8 cellular contexts compared by ENCODE assay signal in the genomic region with DNA sequence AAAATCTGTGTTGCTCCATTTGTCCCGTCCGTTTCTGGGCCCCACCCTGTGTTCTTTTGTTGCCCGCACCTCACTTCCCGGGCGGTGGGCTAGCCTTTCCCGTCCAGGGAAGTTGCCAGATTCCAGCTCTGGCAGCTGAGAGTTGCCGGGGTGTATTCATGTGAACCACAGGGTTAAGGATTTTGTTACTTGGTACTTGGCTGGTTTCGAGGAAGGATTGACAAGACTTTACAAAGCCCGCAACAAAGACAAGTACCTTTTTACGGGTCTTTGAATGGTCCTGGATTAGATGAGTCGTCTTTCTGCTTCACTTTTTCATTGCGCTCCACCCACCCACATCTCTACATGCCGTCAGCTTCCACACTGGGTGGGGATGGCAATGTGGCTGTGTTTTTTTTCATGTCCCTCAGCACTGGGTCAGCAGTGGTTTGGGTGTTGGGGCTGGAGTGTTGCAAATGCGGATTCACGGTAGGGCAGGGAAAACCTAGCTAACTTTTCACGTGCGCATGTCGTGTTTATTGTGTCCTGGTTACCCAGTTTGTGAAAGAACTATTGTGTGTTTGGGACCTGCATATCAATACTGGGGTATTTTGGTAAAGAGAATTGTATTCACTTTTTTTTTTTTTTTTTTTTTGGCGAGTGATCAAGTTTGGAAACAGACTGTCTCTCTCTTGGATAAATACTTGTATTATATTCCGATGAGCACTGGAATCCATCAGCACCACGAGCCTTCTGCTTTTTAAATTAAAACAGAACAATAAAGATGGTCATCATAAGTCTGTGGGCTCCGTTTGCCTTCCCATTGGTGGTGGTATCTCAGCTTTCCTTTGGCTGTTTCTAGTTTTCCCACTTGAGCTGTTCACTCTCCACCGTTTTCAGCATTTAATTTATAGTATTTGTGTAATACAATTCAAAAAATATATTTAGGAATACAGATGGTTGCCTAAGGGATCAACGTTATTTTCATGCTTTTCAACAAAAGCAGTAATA. TPM values are rescaled to one million over a fixed set of nuclear protein-coding genes. Genes with fewer than 3 reads are reported as not detected.
DNase-seq lines count a peak whose midpoint lies in the region; ATAC-seq and TF ChIP-seq lines count a peak whose summit lies in the region.

No MANE protein-coding gene starts in this region.

- peak overlapping the region; percentile 81 for H3K4me3 Mint-ChIP-seq in activated CD4-positive, alpha-beta T cell treated with anti-CD3 and anti-CD28 coated beads for 36 hours
- H3K4me3 Mint-ChIP-seq in activated T-helper 2 cell treated with anti-CD3 and anti-CD28 coated beads, Interferon-gamma antibody, Interleukin-2, Interleukin-4, amounts not matched to agents 10 μg/mL and 5 μg/mL and 100 μg/mL, durations not matched to agents 14 hours and 24 hours and 36 hours (ENCODE audit: low read depth) = peak overlapping the region; percentile 91

- H3K27me3 ChIP-seq in right atrium auricular region = no peaks in the 10 kb centered on the region

- intact Hi-C loops in activated CD4-positive, alpha-beta T cell treated with anti-CD3 and anti-CD28 coated beads for 36 hours (cut with DNase I, micrococcal nuclease) = loop anchor here (1.0 to 5.0 kb wide), 10 partner anchors 26 to 265 kb away; a partner anchor contains a TSS
- intact Hi-C loops in activated T-helper 2 cell treated with anti-CD3 and anti-CD28 coated beads, Interferon-gamma antibody, Interleukin-2, Interleukin-4, amounts not matched to agents 10 μg/mL and 5 μg/mL and 100 μg/mL, durations not matched to agents 14 hours and 24 hours and 36 hours (cut with micrococcal nuclease) = loop anchor here (2.0 to 5.0 kb wide), 6 partner anchors 23 to 394 kb away; no protein-coding TSS in a partner anchor

- peak; percentile 61 for DNase-seq in activated CD4-positive, alpha-beta T cell treated with anti-CD3 and anti-CD28 coated beads for 36 hours
- no peak for DNase-seq in activated CD4-positive, alpha-beta T cell treated with anti-CD3 and anti-CD28 coated beads for 1 hour
- DNase-seq in activated T-helper 2 cell treated with anti-CD3 and anti-CD28 coated beads, Interferon-gamma antibody, Interleukin-2, Interleukin-4, amounts not matched to agents 10 μg/mL and 5 μg/mL and 100 μg/mL, durations not matched to agents 14 hours and 24 hours and 36 hours (ENCODE audit: low spot score) = peak; percentile 2
- DNase-seq in right atrium auricular region (ENCODE audit: low spot score) = peak; percentile 77
- no peak for DNase-seq in skeletal muscle cell (ENCODE audit: low read depth)
- no peak for DNase-seq in NCI-H2029 (lab: John Stamatoyannopoulos, UW)
- DNase-seq in NCI-H774 (lab: John Stamatoyannopoulos, UW) = no peak

- H3K4me3 ChIP-seq in right atrium auricular region (peak overlapping the region; percentile 65 to 70), skeletal muscle cell (ENCODE audit: low read depth, low read length) (peak overlapping the region; percentile 68)

- peak; percentile 6 for ATAC-seq in activated CD4-positive, alpha-beta T cell treated with anti-CD3 and anti-CD28 coated beads for 36 hours
- no peak for ATAC-seq in GM18519 (IDR thresholded peaks at IDR 0.05; ENCODE audit: low FRiP score, unreplicated experiment)

- H3K36me3 ChIP-seq in right atrium auricular region = no peaks in the 10 kb centered on the region

- CTCF ChIA-PET in activated CD4-positive, alpha-beta T cell treated with anti-CD3 and anti-CD28 coated beads for 36 hours (lab: Charles Lee) = interaction anchor here (0.5 to 1.4 kb wide), 10 partner anchors 9 to 258 kb away, joined by 3 to 5 read pairs (median 4); no protein-coding TSS in a partner anchor

- no peaks in the 10 kb centered on the region for H3K9me3 ChIP-seq in right atrium auricular region

- peak overlapping the region; percentile 93 for H3K27ac Mint-ChIP-seq in activated CD4-positive, alpha-beta T cell treated with anti-CD3 and anti-CD28 coated beads for 36 hours
- H3K27ac Mint-ChIP-seq in activated T-helper 2 cell treated with anti-CD3 and anti-CD28 coated beads, Interferon-gamma antibody, Interleukin-2, Interleukin-4, amounts not matched to agents 10 μg/mL and 5 μg/mL and 100 μg/mL, durations not matched to agents 14 hours and 24 hours and 36 hours = peak overlapping the region; percentile 95

- POLR2A ChIA-PET in activated CD4-positive, alpha-beta T cell treated with anti-CD3 and anti-CD28 coated beads for 36 hours (lab: Charles Lee) = interaction anchor here (0.7 to 1.8 kb wide), 5 partner anchors 21 to 111 kb away, joined by 4 to 7 read pairs (median 6); no protein-coding TSS in a partner anchor

- H3K4me1 Mint-ChIP-seq in activated CD4-positive, alpha-beta T cell treated with anti-CD3 and anti-CD28 coated beads for 36 hours = peaks cover 64% of the 10 kb centered on the region
- peaks cover 52% of the 10 kb centered on the region for H3K4me1 Mint-ChIP-seq in activated T-helper 2 cell treated with anti-CD3 and anti-CD28 coated beads, Interferon-gamma antibody, Interleukin-2, Interleukin-4, amounts not matched to agents 10 μg/mL and 5 μg/mL and 100 μg/mL, durations not matched to agents 14 hours and 24 hours and 36 hours (ENCODE audit: low read depth)

- peak overlapping the region; percentile 95 for H3K27ac ChIP-seq in right atrium auricular region

- H3K4me1 ChIP-seq in right atrium auricular region = peaks cover 0 to 40% of the 10 kb centered on the region in 2 donors

- no peaks in the 10 kb centered on the region for H3K9me3 Mint-ChIP-seq in activated CD4-positive, alpha-beta T cell treated with anti-CD3 and anti-CD28 coated beads for 36 hours (ENCODE audit: low read depth)
- no peaks in the 10 kb centered on the region for H3K9me3 Mint-ChIP-seq in activated T-helper 2 cell treated with anti-CD3 and anti-CD28 coated beads, Interferon-gamma antibody, Interleukin-2, Interleukin-4, amounts not matched to agents 10 μg/mL and 5 μg/mL and 100 μg/mL, durations not matched to agents 14 hours and 24 hours and 36 hours

- TF ChIP-seq CTCF in right atrium auricular region (IDR thresholded peaks at IDR 0.05) = no peak

- H3K27me3 Mint-ChIP-seq in activated CD4-positive, alpha-beta T cell treated with anti-CD3 and anti-CD28 coated beads for 36 hours = no peaks in the 10 kb centered on the region
- no peaks in the 10 kb centered on the region for H3K27me3 Mint-ChIP-seq in activated T-helper 2 cell treated with anti-CD3 and anti-CD28 coated beads, Interferon-gamma antibody, Interleukin-2, Interleukin-4, amounts not matched to agents 10 μg/mL and 5 μg/mL and 100 μg/mL, durations not matched to agents 14 hours and 24 hours and 36 hours (ENCODE audit: low read depth)

- peaks cover 4% of the 10 kb centered on the region for H3K36me3 Mint-ChIP-seq in activated CD4-positive, alpha-beta T cell treated with anti-CD3 and anti-CD28 coated beads for 36 hours (ENCODE audit: low read depth)
- H3K36me3 Mint-ChIP-seq in activated T-helper 2 cell treated with anti-CD3 and anti-CD28 coated beads, Interferon-gamma antibody, Interleukin-2, Interleukin-4, amounts not matched to agents 10 μg/mL and 5 μg/mL and 100 μg/mL, durations not matched to agents 14 hours and 24 hours and 36 hours (ENCODE audit: low read depth) = peaks cover 3% of the 10 kb centered on the region

RNA-seq across cellular contexts. Expression of a gene that starts 1.2 kb away (rescaled TPM):
- total RNA-seq in activated CD4-positive, alpha-beta T cell treated with anti-CD3 and anti-CD28 coated beads for 36 hours = 10 to 100 TPM; 33.2 to 33.7 TPM
- total RNA-seq in activated T-helper 2 cell treated with anti-CD3 and anti-CD28 coated beads, Interferon-gamma antibody, Interleukin-2, Interleukin-4, amounts not matched to agents 10 μg/mL and 5 μg/mL and 100 μg/mL, durations not matched to agents 14 hours and 24 hours and 36 hours = 27.5 and 28.6 TPM in 2 replicates
- total RNA-seq in right atrium auricular region = 10 to 100 TPM; 45.1 to 54.1 TPM

Comparison
In these comparisons a context has a peak if more than half of its experiments do, and no peak if none do; other contexts are left out.
1. DNase-seq: peak in activated CD4-positive, alpha-beta T cell treated with anti-CD3 and anti-CD28 coated beads for 36 hours (single experiment), activated T-helper 2 cell treated with anti-CD3 and anti-CD28 coated beads, Interferon-gamma antibody, Interleukin-2, Interleukin-4, amounts not matched to agents 10 μg/mL and 5 μg/mL and 100 μg/mL, durations not matched to agents 14 hours and 24 hours and 36 hours (single experiment) and right atrium auricular region (single experiment); none in activated CD4-positive, alpha-beta T cell treated with anti-CD3 and anti-CD28 coated beads for 1 hour (single experiment), skeletal muscle cell (single experiment), NCI-H2029 (single experiment) and NCI-H774 (single experiment).